Comparison of ENCODE assay signal across 1 cellular context in genomic region chr15:67840747-67841634, GRCh38.
TF ChIP-seq lines count a peak whose summit lies in the region.

No MANE protein-coding gene starts in this region.

TF ChIP-seq in K562, 482 proteins besides CTCF, POLR2A, EP300 and RAD21 (continued from another document and continues in another):
- no peak for TF ChIP-seq CUX1 (CRISPR knock-in tag; IDR thresholded peaks at IDR 0.05)
- no peak for TF ChIP-seq ZFPM2 (CRISPR knock-in tag; IDR thresholded peaks at IDR 0.05)
- 0 out of 2 replicates have a peak, but pooled peaks have one; percentile 14 for TF ChIP-seq ESRRA (IDR thresholded peaks at IDR 0.05; ENCODE audit: borderline replicate concordance, low read depth)
- no peak for TF ChIP-seq NFRKB (IDR thresholded peaks at IDR 0.05; ENCODE audit: low read depth)
- TF ChIP-seq HES1 (IDR thresholded peaks at IDR 0.05; ENCODE audit: low read depth): no peak
- peak in 1 of 3 experiments; percentile 11 for TF ChIP-seq YY1 (IDR thresholded peaks at IDR 0.05; ENCODE audit: borderline replicate concordance in 1 of 3, control insufficient read depth in 1 of 3, extremely low read depth in 1 of 3, insufficient read depth in 3 of 3, insufficient read length in 1 of 3, insufficient replicate concordance in 2 of 3, low read depth in 1 of 3, low read length in 2 of 3)
- TF ChIP-seq FOXO4 (CRISPR knock-in tag; IDR thresholded peaks at IDR 0.05): no peak
- no peak for TF ChIP-seq FUS (optimal IDR thresholded peaks at IDR 0.05; ENCODE audit: low read depth, low read length)
- no peak for TF ChIP-seq SAFB2 (IDR thresholded peaks at IDR 0.05; ENCODE audit: borderline replicate concordance, low read depth, low read length, severe bottlenecking)
- no peak for TF ChIP-seq MBD1 (CRISPR knock-in tag; IDR thresholded peaks at IDR 0.05)
- no peak for TF ChIP-seq RBM39 (optimal IDR thresholded peaks at IDR 0.05; ENCODE audit: low read depth, low read length)
- TF ChIP-seq BRCA1 (IDR thresholded peaks at IDR 0.05): no peak
- TF ChIP-seq BRCA1 (CRISPR knock-in tag; IDR thresholded peaks at IDR 0.05): no peak
- 0 out of 2 replicates have a peak, but pooled peaks have one; percentile 51 for TF ChIP-seq HMBOX1 (IDR thresholded peaks at IDR 0.05)
- TF ChIP-seq ZZZ3 (IDR thresholded peaks at IDR 0.05): no peak
- no peak for TF ChIP-seq NR2F6 (CRISPR knock-in tag; IDR thresholded peaks at IDR 0.05)
- TF ChIP-seq SMARCE1 (IDR thresholded peaks at IDR 0.05): 0 out of 2 replicates have a peak, but pooled peaks have one; percentile 2
- peak; percentile 34; the same call in 1 of the 2 replicates for TF ChIP-seq RFX1 (IDR thresholded peaks at IDR 0.05)
- no peak for TF ChIP-seq NEUROD1 (IDR thresholded peaks at IDR 0.05; ENCODE audit: borderline replicate concordance, low read depth, low read length, partially characterized antibody)
- TF ChIP-seq CBX2 (IDR thresholded peaks at IDR 0.05; ENCODE audit: insufficient read depth, low read length, poor library complexity, severe bottlenecking): no peak
- 0 out of 4 replicates have a peak, but pooled peaks of 1 of the 2 experiments have one; percentile 16 for TF ChIP-seq UBTF (IDR thresholded peaks at IDR 0.05; ENCODE audit: borderline replicate concordance in 1 of 2, low read depth in 2 of 2, low read length in 2 of 2)
- no peak for TF ChIP-seq ARID1B (IDR thresholded peaks at IDR 0.05)
- no peak for TF ChIP-seq EGR1 (conservative IDR thresholded peaks at IDR 0.05)
- TF ChIP-seq ZNF280B (CRISPR knock-in tag; IDR thresholded peaks at IDR 0.05): no peak
- no peak for TF ChIP-seq RBM17 (IDR thresholded peaks at IDR 0.05; ENCODE audit: borderline replicate concordance, low read depth, low read length)
- TF ChIP-seq CBX5 (IDR thresholded peaks at IDR 0.05; ENCODE audit: borderline replicate concordance, low read depth): no peak
- no peak for TF ChIP-seq RUNX1 (IDR thresholded peaks at IDR 0.05; ENCODE audit: low read depth)
- TF ChIP-seq ZNF395 (CRISPR knock-in tag; IDR thresholded peaks at IDR 0.05): peak; percentile 77; the same call in 1 of the 2 replicates
- no peak for TF ChIP-seq ZNF239 (CRISPR knock-in tag; IDR thresholded peaks at IDR 0.05)
- no peak for TF ChIP-seq CGGBP1 (CRISPR knock-in tag; IDR thresholded peaks at IDR 0.05)
- no peak for TF ChIP-seq KAT2B (IDR thresholded peaks at IDR 0.05; ENCODE audit: low read depth, low read length)
- 0 out of 2 replicates have a peak, but pooled peaks have one; percentile 40 for TF ChIP-seq CTBP1 (IDR thresholded peaks at IDR 0.05; ENCODE audit: borderline replicate concordance)
- TF ChIP-seq TBP (optimal IDR thresholded peaks at IDR 0.05; ENCODE audit: low read depth, low read length): no peak
- no peak for TF ChIP-seq MAX (CRISPR knock-in tag; IDR thresholded peaks at IDR 0.05)
- TF ChIP-seq GTF2A2 (tag; IDR thresholded peaks at IDR 0.05): no peak
- TF ChIP-seq THRAP3 (IDR thresholded peaks at IDR 0.05; ENCODE audit: borderline replicate concordance): no peak
- TF ChIP-seq MYBL2 (IDR thresholded peaks at IDR 0.05; ENCODE audit: low read depth): no peak
- no peak for TF ChIP-seq MYBL2 (CRISPR knock-in tag; IDR thresholded peaks at IDR 0.05; ENCODE audit: borderline replicate concordance)
- no peak for TF ChIP-seq RBBP5 (IDR thresholded peaks at IDR 0.05; ENCODE audit: borderline replicate concordance, insufficient read depth, low read length, poor library complexity, severe bottlenecking)
- no peak for TF ChIP-seq NCOA4 (IDR thresholded peaks at IDR 0.05; ENCODE audit: partially characterized antibody)
- no peak for TF ChIP-seq TEAD2 (tag; IDR thresholded peaks at IDR 0.05)
- TF ChIP-seq HDAC1 (IDR thresholded peaks at IDR 0.05): peak in 1 of 2 experiments; percentile 30; a peak in 1 of 4 replicates
- no peak for TF ChIP-seq HDAC8 (tag; IDR thresholded peaks at IDR 0.05)
- TF ChIP-seq ZNF644 (tag; IDR thresholded peaks at IDR 0.05; ENCODE audit: low read depth): no peak
- TF ChIP-seq ZBTB43 (CRISPR knock-in tag; IDR thresholded peaks at IDR 0.05): no peak
